1 cellular context compared by ENCODE assay signal in genomic region chr2:78839259-78839658, GRCh38.
TF ChIP-seq lines count a peak whose summit lies in the region.

No MANE protein-coding gene starts in this region.

TF ChIP-seq in H1, 55 proteins besides CTCF, POLR2A, EP300 and RAD21:
- TF ChIP-seq CHD7 (IDR thresholded peaks at IDR 0.05; ENCODE audit: insufficient replicate concordance, low read length) (peak; percentile 30), EZH2 (IDR thresholded peaks at IDR 0.05; ENCODE audit: low read depth, low read length, severe bottlenecking) (no peak)
